ENCODE assay signal across 14 cellular contexts in genomic region chr22:28410050-28410816, GRCh38.
DNase-seq lines count a peak whose midpoint lies in the region; ATAC-seq, FAIRE-seq and TF ChIP-seq lines count a peak whose summit lies in the region.
"Had no signal": no experiment of that assay in that cellular context is flagged by ENCODE, and none has a peak within 500 bp of the region (broad histone marks: within the 10 kb centered on the region; RNA-seq: fewer than 3 reads in every experiment).

No MANE protein-coding gene starts in this region.

- H3F3A ChIP-seq in SK-N-SH (replicated peaks; ENCODE audit: insufficient read depth) = peaks cover 42% of the 10 kb centered on the region

- peak; percentile 77 for DNase-seq in GM03348 (ENCODE audit: low spot score)
- no peak for DNase-seq in SK-N-SH
- DNase-seq in endothelial cell of umbilical vein (ENCODE audit: low read depth, low spot score) = peak; percentile 40
- peak; percentile 20 for DNase-seq in pons (ENCODE audit: low spot score)
- no peak for DNase-seq in T1000 (lab: John Stamatoyannopoulos, UW)
- DNase-seq in suprapubic skin (ENCODE audit: low spot score in 2 of 2) = no peak
- DNase-seq: activated CD4-positive, alpha-beta T cell treated with anti-CD3 and anti-CD28 coated beads, Interleukin-2, amount 10 ng/mL, durations not matched to agents 24 days and 14 days; CD8-positive, alpha-beta T cell; NCI-H1930; nucleus accumbens; stimulated activated CD4-positive, alpha-beta T cell treated with anti-CD3 and anti-CD28 coated beads, Interleukin-4, amount 100 ng/mL, for 24 hours; stimulated activated naive CD8-positive, alpha-beta T cell treated with anti-CD3 and anti-CD28 coated beads, Interleukin-15, Interleukin-2, amounts not matched to agents 100 U/mL and 50 U/mL, for 24 hours had no signal

- intact Hi-C loops in endothelial cell of umbilical vein (cut with micrococcal nuclease) = no loop called here

- CTCF ChIA-PET in SK-N-SH (lab: Yijun Ruan, JAX) = no interaction called here
- CTCF ChIA-PET in endothelial cell of umbilical vein (lab: Charles Lee) = no interaction called here

- TF ChIP-seq POLR2A in endothelial cell of umbilical vein (IDR thresholded peaks at IDR 0.05; ENCODE audit: low read depth, low read length) = no peak
- TF ChIP-seq POLR2A in gastroesophageal sphincter (IDR thresholded peaks at IDR 0.05) = no peak
- TF ChIP-seq POLR2A in suprapubic skin (IDR thresholded peaks at IDR 0.05) = no peak

- 25% methylated on average over 3 of the region's 3 CpGs for WGBS in SK-N-SH (ENCODE audit: low lambda C conversion rate)
- 18 to 47% methylated on average over 2 to 3 of the region's 3 CpGs for WGBS in gastroesophageal sphincter (ENCODE audit: low coverage in 1 of 2), 2 donors
- WGBS in suprapubic skin = 59% methylated on average over 3 of the region's 3 CpGs

- dilution Hi-C loops in endothelial cell of umbilical vein (cut with MboI; ENCODE audit: extremely low pct_ligation_motif_present, low sequenced_read_pairs) = no loop called here

- no peaks in the 10 kb centered on the region for H3K9me2 ChIP-seq in SK-N-SH

- H3K9me3 ChIP-seq in SK-N-SH = no peaks in the 10 kb centered on the region
- no peaks in the 10 kb centered on the region for H3K9me3 ChIP-seq in endothelial cell of umbilical vein (replicated peaks; ENCODE audit: control insufficient read depth, insufficient read depth, low read length)
- H3K9me3 ChIP-seq in gastroesophageal sphincter = no peaks in the 10 kb centered on the region
- no peaks in the 10 kb centered on the region for H3K9me3 ChIP-seq in suprapubic skin

- peak overlapping the region in 1 of 2 experiments; percentile 27; a peak in 1 of 4 replicates for H3K4me3 ChIP-seq in SK-N-SH (ENCODE audit: low read depth in 2 of 2, low read length in 1 of 2)
- H3K4me3 ChIP-seq in endothelial cell of umbilical vein (replicated peaks in 1 of 3; ENCODE audit: insufficient read depth in 1 of 3, low read depth in 1 of 3, low read length in 3 of 3) = no peak overlapping the region
- no peak overlapping the region for H3K4me3 ChIP-seq in gastroesophageal sphincter
- H3K4me3 ChIP-seq in suprapubic skin = no peak overlapping the region

- H3K36me3 ChIP-seq in SK-N-SH (replicated peaks in 1 of 2; ENCODE audit: control insufficient read depth in 1 of 2, insufficient read depth in 2 of 2, low read length in 1 of 2) (no peaks in the 10 kb centered on the region), endothelial cell of umbilical vein (ENCODE audit: control insufficient read depth in 2 of 2, extremely low read depth in 1 of 2, insufficient read depth in 2 of 2, low read length in 2 of 2) (no peaks in the 10 kb centered on the region), gastroesophageal sphincter (no peaks in the 10 kb centered on the region), suprapubic skin (no peaks in the 10 kb centered on the region)

- peak overlapping the region; percentile 10; the same call in 1 of the 2 replicates for H3K9ac ChIP-seq in SK-N-SH
- H3K9ac ChIP-seq in endothelial cell of umbilical vein (replicated peaks; ENCODE audit: extremely low read depth, insufficient read depth, low read length) = no peak overlapping the region

- H2AFZ ChIP-seq in SK-N-SH (ENCODE audit: low read depth) (no peak overlapping the region), endothelial cell of umbilical vein (ENCODE audit: low read depth, low read length) (no peak overlapping the region)

- peak overlapping the region; percentile 59 for H3K4me2 ChIP-seq in SK-N-SH
- no peak overlapping the region for H3K4me2 ChIP-seq in endothelial cell of umbilical vein (ENCODE audit: insufficient read depth, low read length)

- POLR2A ChIA-PET in SK-N-SH (lab: Yijun Ruan, JAX) = no interaction called here
- POLR2A ChIA-PET in endothelial cell of umbilical vein (lab: Charles Lee) = no interaction called here

- peak overlapping the region in 1 of 2 experiments; percentile 84; a peak in 2 of 4 replicates for H3K27ac ChIP-seq in SK-N-SH (ENCODE audit: low read depth in 2 of 2, low read length in 1 of 2)
- H3K27ac ChIP-seq in endothelial cell of umbilical vein (ENCODE audit: insufficient read depth, low read depth, low read length) = no peak overlapping the region
- H3K27ac ChIP-seq in gastroesophageal sphincter = no peak overlapping the region
- no peak overlapping the region for H3K27ac ChIP-seq in suprapubic skin

- TF ChIP-seq EP300 in SK-N-SH (IDR thresholded peaks at IDR 0.05; ENCODE audit: borderline replicate concordance in 1 of 2, low read depth in 1 of 2, low read length in 1 of 2) = 0 out of 4 replicates have a peak, but pooled peaks of 1 of the 2 experiments have one; percentile 8
- TF ChIP-seq EP300 in gastroesophageal sphincter (IDR thresholded peaks at IDR 0.05) = no peak
- no peak for TF ChIP-seq EP300 in suprapubic skin (IDR thresholded peaks at IDR 0.05)

- no TSS peak for BruUV-seq in endothelial cell of umbilical vein (replicated peaks; lab: Mats Ljungman, UMichigan)

- no peak for TF ChIP-seq RAD21 in SK-N-SH (IDR thresholded peaks at IDR 0.05; ENCODE audit: low read length)

- no peak for TF ChIP-seq CTCF in SK-N-SH (IDR thresholded peaks at IDR 0.05)
- no peak for TF ChIP-seq CTCF in endothelial cell of umbilical vein (IDR thresholded peaks at IDR 0.05; ENCODE audit: extremely low read depth in 1 of 2, insufficient read depth in 1 of 2, low read depth in 1 of 2, low read length in 2 of 2)
- no peak for TF ChIP-seq CTCF in gastroesophageal sphincter (IDR thresholded peaks at IDR 0.05)
- TF ChIP-seq CTCF in suprapubic skin (IDR thresholded peaks at IDR 0.05) = no peak

- H3K9me1 ChIP-seq in endothelial cell of umbilical vein (replicated peaks; ENCODE audit: control insufficient read depth, extremely low read depth, insufficient read depth, low read length) = no peaks in the 10 kb centered on the region

- H3K4me1 ChIP-seq in SK-N-SH (ENCODE audit: control insufficient read depth in 1 of 2, insufficient read depth in 2 of 2, low read depth in 1 of 2, low read length in 1 of 2) (peaks cover 5 to 34% of the 10 kb centered on the region in 2 experiments), endothelial cell of umbilical vein (ENCODE audit: control insufficient read depth, extremely low read depth, insufficient read depth, low read length) (peaks cover 14% of the 10 kb centered on the region), gastroesophageal sphincter (peaks cover 6 to 39% (median 7%) of the 10 kb centered on the region in 3 donors), suprapubic skin (peaks cover 11% of the 10 kb centered on the region)

- no peak for FAIRE-seq in endothelial cell of umbilical vein (lab: Jason Lieb, UNC)

- H3K27me3 ChIP-seq in SK-N-SH (ENCODE audit: insufficient read depth) (no peaks in the 10 kb centered on the region), endothelial cell of umbilical vein (ENCODE audit: control insufficient read depth in 2 of 2, insufficient read depth in 2 of 2, low read length in 2 of 2) (no peaks in the 10 kb centered on the region), gastroesophageal sphincter (no peaks in the 10 kb centered on the region), suprapubic skin (no peaks in the 10 kb centered on the region)

- H4K20me1 ChIP-seq in SK-N-SH (ENCODE audit: insufficient read depth) (peaks cover 12% of the 10 kb centered on the region; the same call in 1 of the 2 replicates), endothelial cell of umbilical vein (replicated peaks; ENCODE audit: control insufficient read depth, extremely low read depth, insufficient read depth, low read length) (peaks cover 2% of the 10 kb centered on the region)

- ATAC-seq in gastroesophageal sphincter (no peak), HG03460 (IDR thresholded peaks at IDR 0.05; ENCODE audit: unreplicated experiment) (no peak)
- ATAC-seq: CD8-positive, alpha-beta T cell; stimulated activated naive CD8-positive, alpha-beta T cell treated with anti-CD3 and anti-CD28 coated beads, Interleukin-15, Interleukin-2, amounts not matched to agents 100 U/mL and 50 U/mL, for 24 hours had no signal

- H3K79me2 ChIP-seq in SK-N-SH (ENCODE audit: insufficient read depth) (peaks cover 32% of the 10 kb centered on the region; the same call in 1 of the 2 replicates), endothelial cell of umbilical vein (ENCODE audit: control insufficient read depth, insufficient read depth, low read length) (no peaks in the 10 kb centered on the region)

TF ChIP-seq in SK-N-SH, 30 proteins besides CTCF, POLR2A, EP300 and RAD21:
- TF ChIP-seq NFIC (IDR thresholded peaks at IDR 0.05; ENCODE audit: borderline replicate concordance) (peak; percentile 59), FOSL2 (IDR thresholded peaks at IDR 0.05; ENCODE audit: borderline replicate concordance, low read depth) (peak; percentile 29; the same call in 1 of the 2 replicates), POLR2AphosphoS5 (IDR thresholded peaks at IDR 0.05; ENCODE audit: low read depth, low read length) (no peak), RXRA (IDR thresholded peaks at IDR 0.05; ENCODE audit: borderline replicate concordance, low read depth) (0 out of 2 replicates have a peak, but pooled peaks have one; percentile 6), CHD2 (IDR thresholded peaks at IDR 0.05; ENCODE audit: low read length, partially characterized antibody) (no peak), TEAD4 (IDR thresholded peaks at IDR 0.05; ENCODE audit: borderline replicate concordance, insufficient read depth) (0 out of 2 replicates have a peak, but pooled peaks have one; percentile 14), TCF12 (IDR thresholded peaks at IDR 0.05) (peak; percentile 36; the same call in 1 of the 2 replicates), JUND (IDR thresholded peaks at IDR 0.05) (peak; percentile 54), SIN3A (IDR thresholded peaks at IDR 0.05; ENCODE audit: borderline replicate concordance, low read depth, low read length) (no peak)

TF ChIP-seq in endothelial cell of umbilical vein, 7 proteins besides CTCF, POLR2A, EP300 and RAD21:
- TF ChIP-seq JUN (IDR thresholded peaks at IDR 0.05; ENCODE audit: borderline replicate concordance, insufficient read depth, insufficient read length, low read depth) (peak; percentile 42), FOS (IDR thresholded peaks at IDR 0.05; ENCODE audit: borderline replicate concordance, insufficient read depth, low read length) (no peak)

Comparison
In these comparisons a context has a peak if more than half of its experiments do, and no peak if none do; other contexts are left out.
1. DNase-seq: peak in GM03348 (single experiment), endothelial cell of umbilical vein (single experiment) and pons (single experiment); none in SK-N-SH (single experiment), T1000 (single experiment) and suprapubic skin (0 of 2).